Comparison of ENCODE assay signal across 8 cellular contexts in genomic region chr11:96242971-96243647, GRCh38.
DNase-seq lines count a peak whose midpoint lies in the region; ATAC-seq lines count a peak whose summit lies in the region.

No MANE protein-coding gene starts in this region.

- WGBS in mesenchymal stem cell = under 1% methylated on average over 19 of the region's 19 CpGs

- H3K27ac ChIP-seq in CD4-positive, CD25-positive, alpha-beta regulatory T cell (ENCODE audit: insufficient read depth, low read length, poor library complexity, severe bottlenecking) = peak overlapping the region; percentile 60
- peak overlapping the region; percentile 96 for H3K27ac ChIP-seq in mesenchymal stem cell (ENCODE audit: low read length, poor library complexity, severe bottlenecking)

- peak; percentile 72 to 80 for ATAC-seq in CD4-positive, CD25-positive, alpha-beta regulatory T cell (ENCODE audit: low read depth in 2 of 2)
- ATAC-seq in GM19397 (IDR thresholded peaks at IDR 0.05; ENCODE audit: unreplicated experiment) (peak; percentile 96), HG03558 (IDR thresholded peaks at IDR 0.05; ENCODE audit: extremely low read depth, unreplicated experiment) (peak; percentile 93)
- peak; percentile 92 for ATAC-seq in activated CD8-positive, alpha-beta memory T cell treated with anti-CD3 and anti-CD28 coated beads, Interleukin-2, amount 10 ng/mL, durations not matched to agents 7 days and 5 days

- no peaks in the 10 kb centered on the region for H3K36me3 ChIP-seq in CD4-positive, CD25-positive, alpha-beta regulatory T cell (ENCODE audit: control insufficient read depth, insufficient read depth, low read length)
- no peaks in the 10 kb centered on the region for H3K36me3 ChIP-seq in endocrine pancreas (ENCODE audit: control insufficient read depth, insufficient read depth, low read length)
- H3K36me3 ChIP-seq in mesenchymal stem cell (ENCODE audit: control insufficient read depth in 1 of 2, insufficient read depth in 2 of 2, low read depth in 1 of 2, low read length in 2 of 2) = no peaks in the 10 kb centered on the region

- H3K4me1 Mint-ChIP-seq in CD4-positive, CD25-positive, alpha-beta regulatory T cell = peaks cover 19 to 59% (median 42%) of the 10 kb centered on the region in 4 donors
- peaks cover 51% of the 10 kb centered on the region for H3K4me1 Mint-ChIP-seq in activated CD8-positive, alpha-beta memory T cell treated with anti-CD3 and anti-CD28 coated beads, Interleukin-2, amount 10 ng/mL, durations not matched to agents 7 days and 5 days

- H3K36me3 Mint-ChIP-seq in CD4-positive, CD25-positive, alpha-beta regulatory T cell = no peaks in the 10 kb centered on the region
- H3K36me3 Mint-ChIP-seq in activated CD8-positive, alpha-beta memory T cell treated with anti-CD3 and anti-CD28 coated beads, Interleukin-2, amount 10 ng/mL, durations not matched to agents 7 days and 5 days = peaks cover 2% of the 10 kb centered on the region

- H2BK5ac ChIP-seq in mesenchymal stem cell (ENCODE audit: low read depth, low read length, poor library complexity, severe bottlenecking) = no peak overlapping the region

- H2BK120ac ChIP-seq in mesenchymal stem cell (ENCODE audit: low read depth, low read length) = no peak overlapping the region

- H3K23ac ChIP-seq in mesenchymal stem cell (ENCODE audit: low read length in 2 of 2) = no peak overlapping the region

- H3K27ac Mint-ChIP-seq in CD4-positive, CD25-positive, alpha-beta regulatory T cell = peak overlapping the region; percentile 82 to 98 (median 94)
- H3K27ac Mint-ChIP-seq in activated CD8-positive, alpha-beta memory T cell treated with anti-CD3 and anti-CD28 coated beads, Interleukin-2, amount 10 ng/mL, durations not matched to agents 7 days and 5 days = peak overlapping the region; percentile 90

- no peaks in the 10 kb centered on the region for H3K9me3 ChIP-seq in CD4-positive, CD25-positive, alpha-beta regulatory T cell (ENCODE audit: control insufficient read depth in 2 of 2, low read length in 2 of 2)
- no peaks in the 10 kb centered on the region for H3K9me3 ChIP-seq in endocrine pancreas (ENCODE audit: control insufficient read depth, low read length)
- no peaks in the 10 kb centered on the region for H3K9me3 ChIP-seq in mesenchymal stem cell (ENCODE audit: control insufficient read depth, low read length)

- peak overlapping the region; percentile 85 for H3K4me3 ChIP-seq in CD4-positive, CD25-positive, alpha-beta regulatory T cell (ENCODE audit: low read depth, low read length)
- H3K4me3 ChIP-seq in endocrine pancreas (ENCODE audit: control insufficient read depth, insufficient read depth, low read length) (peak overlapping the region; percentile 75), mesenchymal stem cell (ENCODE audit: insufficient read depth in 1 of 2, low read depth in 1 of 2, low read length in 2 of 2) (peak overlapping the region in 1 of 2 experiments; percentile 70)

- no peak overlapping the region for H3K14ac ChIP-seq in mesenchymal stem cell (ENCODE audit: low read length in 2 of 2)

- no peak overlapping the region for H2AFZ ChIP-seq in mesenchymal stem cell (ENCODE audit: low read depth, low read length)

- peaks cover 33% of the 10 kb centered on the region for H3K4me1 ChIP-seq in CD4-positive, CD25-positive, alpha-beta regulatory T cell (ENCODE audit: control insufficient read depth, insufficient read depth, low read length, poor library complexity, severe bottlenecking)
- H3K4me1 ChIP-seq in endocrine pancreas (ENCODE audit: control insufficient read depth, insufficient read depth, low read length) = peaks cover 15% of the 10 kb centered on the region
- no peaks in the 10 kb centered on the region for H3K4me1 ChIP-seq in mesenchymal stem cell (ENCODE audit: control insufficient read depth, insufficient read depth, low read depth, low read length)

- no peaks in the 10 kb centered on the region for H3K27me3 ChIP-seq in CD4-positive, CD25-positive, alpha-beta regulatory T cell (ENCODE audit: control insufficient read depth, insufficient read depth, low read length)
- H3K27me3 ChIP-seq in endocrine pancreas (ENCODE audit: control insufficient read depth, insufficient read depth, low read length) = no peaks in the 10 kb centered on the region
- H3K27me3 ChIP-seq in mesenchymal stem cell (ENCODE audit: control insufficient read depth in 1 of 2, insufficient read depth in 1 of 2, low read length in 2 of 2) = no peaks in the 10 kb centered on the region

- H2BK15ac ChIP-seq in mesenchymal stem cell (ENCODE audit: low read depth, poor library complexity, severe bottlenecking) = no peak overlapping the region

- peak overlapping the region; percentile 56 to 87 (median 86) for H3K4me3 Mint-ChIP-seq in CD4-positive, CD25-positive, alpha-beta regulatory T cell
- peak overlapping the region; percentile 82 for H3K4me3 Mint-ChIP-seq in activated CD8-positive, alpha-beta memory T cell treated with anti-CD3 and anti-CD28 coated beads, Interleukin-2, amount 10 ng/mL, durations not matched to agents 7 days and 5 days

- DNase-seq in CD4-positive, CD25-positive, alpha-beta regulatory T cell = peak; percentile 49 to 78 (median 58)
- peak; percentile 93 for DNase-seq in NOMO-1 treated with dmso at 0.1 percent for 144 hours (lab: John Stamatoyannopoulos, UW; ENCODE audit: unreplicated experiment)
- DNase-seq in activated CD8-positive, alpha-beta memory T cell treated with anti-CD3 and anti-CD28 coated beads, Interleukin-2, amount 10 ng/mL, durations not matched to agents 7 days and 5 days = peak; percentile 89
- peak; percentile 99 for DNase-seq in mesenchymal stem cell
- DNase-seq in stimulated activated CD8-positive, alpha-beta memory T cell treated with anti-CD3 and anti-CD28 coated beads, Interleukin-12 subunit alpha, Interleukin-12 subunit beta, amount 100 ng/mL, for 1 hour (ENCODE audit: low read depth) = peak; percentile 46

- peaks cover 16% of the 10 kb centered on the region for H3K79me1 ChIP-seq in mesenchymal stem cell (replicated peaks; ENCODE audit: low read length, poor library complexity, severe bottlenecking)

- no peak overlapping the region for H3K4ac ChIP-seq in mesenchymal stem cell (ENCODE audit: low read depth in 1 of 2, low read length in 2 of 2)

- CTCF ChIA-PET in activated CD8-positive, alpha-beta memory T cell treated with anti-CD3 and anti-CD28 coated beads, Interleukin-2, amount 10 ng/mL, durations not matched to agents 7 days and 5 days (lab: Charles Lee) = interaction anchor here (0.8 to 4.7 kb wide), 11 partner anchors 10 to 188 kb away, joined by 3 to 57 read pairs (median 4); partner anchors contain the start of gene MAML2

- peaks cover 0 to 1% (median 0%) of the 10 kb centered on the region in 7 donors for H3K9me3 Mint-ChIP-seq in CD4-positive, CD25-positive, alpha-beta regulatory T cell
- H3K9me3 Mint-ChIP-seq in activated CD8-positive, alpha-beta memory T cell treated with anti-CD3 and anti-CD28 coated beads, Interleukin-2, amount 10 ng/mL, durations not matched to agents 7 days and 5 days (ENCODE audit: low read depth) = no peaks in the 10 kb centered on the region

- H4K91ac ChIP-seq in mesenchymal stem cell (ENCODE audit: low read length) = no peak overlapping the region

- no peak overlapping the region for H4K8ac ChIP-seq in mesenchymal stem cell (ENCODE audit: low read length)

- H2AK5ac ChIP-seq in mesenchymal stem cell (ENCODE audit: low read length, severe bottlenecking) = no peak overlapping the region

- H3K27me3 Mint-ChIP-seq in CD4-positive, CD25-positive, alpha-beta regulatory T cell = no peaks in the 10 kb centered on the region
- no peaks in the 10 kb centered on the region for H3K27me3 Mint-ChIP-seq in activated CD8-positive, alpha-beta memory T cell treated with anti-CD3 and anti-CD28 coated beads, Interleukin-2, amount 10 ng/mL, durations not matched to agents 7 days and 5 days

- peak overlapping the region; percentile 63 for H3K4me2 ChIP-seq in mesenchymal stem cell (ENCODE audit: low read length, poor library complexity, severe bottlenecking)

- H2BK12ac ChIP-seq in mesenchymal stem cell (ENCODE audit: low read length in 2 of 2) = no peak overlapping the region

- H3K9ac ChIP-seq in endocrine pancreas (ENCODE audit: control insufficient read depth, insufficient read depth, low read length) (no peak overlapping the region), mesenchymal stem cell (ENCODE audit: low read length) (peak overlapping the region; percentile 84)

- H3K18ac ChIP-seq in mesenchymal stem cell (ENCODE audit: low read depth in 1 of 2, low read length in 2 of 2) = no peak overlapping the region

Comparison
In these comparisons a context has a peak if more than half of its experiments do, and no peak if none do; other contexts are left out.
1. DNase-seq: peak in every context shown above with its lines; median percentile 99 in mesenchymal stem cell; 93 in NOMO-1 treated with dmso at 0.1 percent for 144 hours; 89 in activated CD8-positive, alpha-beta memory T cell treated with anti-CD3 and anti-CD28 coated beads, Interleukin-2, amount 10 ng/mL, durations not matched to agents 7 days and 5 days; 58 in CD4-positive, CD25-positive, alpha-beta regulatory T cell; 46 in stimulated activated CD8-positive, alpha-beta memory T cell treated with anti-CD3 and anti-CD28 coated beads, Interleukin-12 subunit alpha, Interleukin-12 subunit beta, amount 100 ng/mL, for 1 hour.